ENCODE assay signal across 23 cellular contexts in the genomic region with DNA sequence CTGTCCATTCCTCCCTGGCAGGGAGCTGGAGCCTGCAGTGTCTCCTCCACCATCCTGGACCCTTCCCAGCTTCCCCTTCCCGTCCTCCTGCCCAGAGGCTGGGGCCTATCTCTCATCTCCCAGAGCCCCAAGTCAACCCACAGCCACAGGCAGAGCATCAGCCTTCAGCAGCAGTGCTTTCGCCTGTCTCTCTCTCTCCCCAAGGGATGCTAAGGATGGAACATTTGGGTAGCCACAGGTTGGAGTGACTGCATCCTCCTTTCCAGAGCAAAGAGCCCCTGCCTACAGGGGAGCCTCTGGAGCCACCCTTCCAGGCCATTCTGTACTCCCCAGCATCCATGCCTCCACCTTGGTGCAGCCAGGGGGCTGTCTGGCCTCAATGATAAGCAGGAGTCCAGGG. TPM values are rescaled to one million over a fixed set of nuclear protein-coding genes. Genes with fewer than 3 reads are reported as not detected.
"Had no signal": no experiment of that assay in that cellular context is flagged by ENCODE, and none has a peak within 500 bp of the region (broad histone marks: within the 10 kb centered on the region; RNA-seq: fewer than 3 reads in every experiment).

No MANE protein-coding gene starts in this region.

- DNase-seq: esophagus squamous epithelium; foreskin fibroblast; left colon; left ventricle myocardium superior; mesenchymal stem cell; naive B cell; nucleus accumbens; stimulated activated CD4-positive, alpha-beta T cell treated with anti-CD3 and anti-CD28 coated beads, Interleukin-15, amount 100 ng/mL, for 24 hours; stimulated activated CD4-positive, alpha-beta T cell treated with anti-CD3 and anti-CD28 coated beads, Interleukin-1b, Interleukin-23, amount 100 ng/mL, for 48 hours; stimulated activated CD4-positive, alpha-beta T cell treated with anti-CD3 and anti-CD28 coated beads, Interleukin-4, amount 100 ng/mL, for 24 hours; stimulated activated naive B cell treated with anti-CD40 and anti-IgM and Interleukin-4, amounts not matched to agents 10 μg/mL and 1 μg/mL and 100 μg/mL, for 72 hours; stomach; transverse colon had no signal

- H3K4me1 ChIP-seq: esophagus squamous epithelium, pancreas, prostate gland, right lobe of liver had no signal

- H3K4me1 Mint-ChIP-seq: neural crest cell had no signal

- H3K4me3 Mint-ChIP-seq: neural crest cell; stimulated activated naive B cell treated with anti-CD40 and anti-IgM and Interleukin-4, amounts not matched to agents 10 μg/mL and 1 μg/mL and 100 μg/mL, for 72 hours had no signal

- ATAC-seq: left ventricle myocardium superior; pancreas; right lobe of liver; stimulated activated naive B cell treated with anti-CD40 and anti-IgM and Interleukin-4, amounts not matched to agents 10 μg/mL and 1 μg/mL and 100 μg/mL, for 72 hours had no signal

- H3K4me3 ChIP-seq: esophagus squamous epithelium, lung, pancreas, prostate gland, right lobe of liver, stomach, thoracic aorta, transverse colon had no signal

- H3K9me3 ChIP-seq: pancreas, prostate gland, right lobe of liver, thoracic aorta, transverse colon had no signal

- H3K27me3 ChIP-seq: pancreas, right lobe of liver, transverse colon had no signal

- H3K27me3 Mint-ChIP-seq: naive B cell; stimulated activated naive B cell treated with anti-CD40 and anti-IgM and Interleukin-4, amounts not matched to agents 10 μg/mL and 1 μg/mL and 100 μg/mL, for 72 hours had no signal

- H3K27ac ChIP-seq: esophagus squamous epithelium, pancreas, prostate gland, right lobe of liver, stomach, thoracic aorta, transverse colon had no signal

- H3K27ac Mint-ChIP-seq: stimulated activated naive B cell treated with anti-CD40 and anti-IgM and Interleukin-4, amounts not matched to agents 10 μg/mL and 1 μg/mL and 100 μg/mL, for 72 hours had no signal

- H3K36me3 ChIP-seq: esophagus squamous epithelium, pancreas, prostate gland, right lobe of liver, thoracic aorta, transverse colon had no signal

RNA-seq across cellular contexts. Expression of a gene that starts 4.2 kb away (rescaled TPM):
- total RNA-seq: renal cortical epithelial cell had no signal

RNA-seq across cellular contexts. Expression of a gene that starts 20.7 kb away (rescaled TPM):
- total RNA-seq: epithelial cell of proximal tubule, esophagus squamous epithelium, kidney, left colon, lung, neural crest cell, pancreas, thoracic aorta, transverse colon, ureter had no signal
- polyA plus RNA-seq: lung, pancreas, stomach had no signal

RNA-seq across cellular contexts. Expression of a gene that starts 47.3 kb away (rescaled TPM):
- total RNA-seq: epithelial cell of proximal tubule, esophagus squamous epithelium, kidney, left ventricle myocardium superior, lung, neural crest cell, prostate gland, renal cortical epithelial cell, right lobe of liver, thoracic aorta, ureter had no signal
